In genomic region chr16:50671644-50672260, GRCh38 we compare ENCODE assay signal across 1 cellular context.
TF ChIP-seq lines count a peak whose summit lies in the region.

No MANE protein-coding gene starts in this region.

TF ChIP-seq in endothelial cell of umbilical vein, 7 proteins besides CTCF, POLR2A, EP300 and RAD21 (continued from another document):
- no peak for TF ChIP-seq MAX (IDR thresholded peaks at IDR 0.05; ENCODE audit: insufficient read depth, insufficient read length)
